In the genomic region with DNA sequence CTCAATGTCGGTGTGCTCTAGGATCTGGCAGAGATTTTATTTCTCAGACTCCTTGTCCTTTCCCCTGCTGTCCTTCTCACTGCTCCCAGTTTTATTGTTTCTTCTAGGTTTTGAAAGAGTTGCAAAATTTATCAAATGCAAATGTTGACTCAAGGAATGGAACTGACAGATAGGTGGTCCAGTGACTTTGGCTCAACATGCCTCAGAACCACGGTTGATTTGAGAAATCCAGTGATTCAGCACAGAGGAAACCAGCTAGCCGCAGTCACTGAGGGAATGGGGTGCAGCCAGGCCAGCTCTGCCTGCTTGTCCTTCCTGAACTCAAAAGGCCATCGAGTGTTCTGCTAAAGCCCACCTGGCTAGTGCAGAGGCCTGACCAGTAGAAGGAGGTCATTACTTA, we compare ENCODE assay signal across 16 cellular contexts.
DNase-seq lines count a peak whose midpoint lies in the region; TF ChIP-seq lines count a peak whose summit lies in the region.
"Had no signal": no experiment of that assay in that cellular context is flagged by ENCODE, and none has a peak within 500 bp of the region (broad histone marks: within the 10 kb centered on the region; RNA-seq: fewer than 3 reads in every experiment).

No MANE protein-coding gene starts in this region.

- H3K27ac Mint-ChIP-seq in progenitor cell of endocrine pancreas = peak overlapping the region; percentile 2
- H3K27ac Mint-ChIP-seq: CD8-positive, alpha-beta T cell; H9 had no signal

- H3K9me3 ChIP-seq in mammary epithelial cell (replicated peaks; ENCODE audit: insufficient read depth, low read length) (no peaks in the 10 kb centered on the region), right atrium auricular region (no peaks in the 10 kb centered on the region), prostate gland (no peaks in the 10 kb centered on the region)
- H3K9me3 ChIP-seq: A549, BE2C had no signal

- H3K4me3 ChIP-seq in epithelial cell of esophagus (ENCODE audit: low read length) = no peak overlapping the region
- H3K4me3 ChIP-seq in mammary epithelial cell (replicated peaks in 1 of 3; ENCODE audit: insufficient read depth in 1 of 3, low read depth in 2 of 3, low read length in 3 of 3) = no peak overlapping the region
- no peak overlapping the region for H3K4me3 ChIP-seq in right atrium auricular region
- H3K4me3 ChIP-seq in prostate gland = no peak overlapping the region
- H3K4me3 ChIP-seq: A549 had no signal

- intact Hi-C loops in mammary epithelial cell (cut with micrococcal nuclease) = no loop called here
- intact Hi-C loops in prostate gland (cut with DNase I) = no loop called here

- no peaks in the 10 kb centered on the region for H4K20me1 ChIP-seq in mammary epithelial cell (ENCODE audit: insufficient read depth, low read length)

- H3K9me3 Mint-ChIP-seq in progenitor cell of endocrine pancreas (ENCODE audit: low read depth) = peaks cover 7% of the 10 kb centered on the region
- H3K9me3 Mint-ChIP-seq: CD8-positive, alpha-beta T cell; H9 had no signal

- H3K4me1 ChIP-seq in mammary epithelial cell (ENCODE audit: insufficient read depth, low read length) (peaks cover 4% of the 10 kb centered on the region), right atrium auricular region (peaks cover 0 to 4% of the 10 kb centered on the region in 2 donors), prostate gland (replicated peaks) (no peaks in the 10 kb centered on the region)
- H3K4me1 ChIP-seq: A549, BE2C had no signal

- BruUV-seq in mammary epithelial cell (replicated peaks; lab: Mats Ljungman, UMichigan) = no TSS peak

- H3K36me3 ChIP-seq in mammary epithelial cell (ENCODE audit: insufficient read depth, low read length) (no peaks in the 10 kb centered on the region), right atrium auricular region (no peaks in the 10 kb centered on the region), prostate gland (no peaks in the 10 kb centered on the region)
- H3K36me3 ChIP-seq: BE2C had no signal

- H3K4me2 ChIP-seq in mammary epithelial cell (ENCODE audit: insufficient read depth, low read depth, low read length) = no peak overlapping the region
- H3K4me2 ChIP-seq: A549 had no signal

- dilution Hi-C loops in mammary epithelial cell (cut with HindIII; ENCODE audit: low sequenced_read_pairs) = no loop called here

- no peak overlapping the region for H2AFZ ChIP-seq in mammary epithelial cell (ENCODE audit: low read depth, low read length)

- in situ Hi-C loops in mammary epithelial cell (cut with MboI; ENCODE audit: low sequenced_read_pairs in 2 of 2) = no loop called here

- no peak for TF ChIP-seq POLR2A in prostate gland (IDR thresholded peaks at IDR 0.05)

- DNase-seq in M059J (ENCODE audit: low read depth) (peak; percentile 19), epithelial cell of esophagus (ENCODE audit: low read depth) (peak; percentile 58), progenitor cell of endocrine pancreas (ENCODE audit: low spot score, unreplicated experiment) (no peak), mammary epithelial cell (no peak), right atrium auricular region (ENCODE audit: low spot score) (no peak), prostate gland (ENCODE audit: low spot score) (no peak)
- DNase-seq: CD8-positive, alpha-beta T cell; COR-L47; DMS153; DMS79 treated with DMSO at 0.1 percent for 48 hours; GDM1; GOT3; H9 had no signal

- TF ChIP-seq CTCF in epithelial cell of esophagus (IDR thresholded peaks at IDR 0.05; ENCODE audit: insufficient read depth, low read depth, low read length, missing control alignments) = no peak
- TF ChIP-seq CTCF in progenitor cell of endocrine pancreas (IDR thresholded peaks at IDR 0.05; ENCODE audit: unreplicated experiment) = no peak
- TF ChIP-seq CTCF in mammary epithelial cell (conservative IDR thresholded peaks at IDR 0.05 in 1 of 2, IDR thresholded peaks at IDR 0.05 in 1 of 2; ENCODE audit: extremely low read depth in 1 of 2, insufficient read depth in 1 of 2, low read depth in 1 of 2, low read length in 2 of 2) = no peak
- TF ChIP-seq CTCF in right atrium auricular region (IDR thresholded peaks at IDR 0.05) = no peak
- no peak for TF ChIP-seq CTCF in prostate gland (IDR thresholded peaks at IDR 0.05)

- CTCF ChIA-PET in mammary epithelial cell (lab: Charles Lee; ENCODE audit: low non-redundant PET) = no interaction called here

- H3K27me3 Mint-ChIP-seq in progenitor cell of endocrine pancreas = no peaks in the 10 kb centered on the region

- H3K27ac ChIP-seq in mammary epithelial cell (ENCODE audit: insufficient read depth, low read depth, low read length) = no peak overlapping the region
- no peak overlapping the region for H3K27ac ChIP-seq in right atrium auricular region
- H3K27ac ChIP-seq in prostate gland = no peak overlapping the region
- H3K27ac ChIP-seq: A549, C4-2B had no signal

- WGBS in mammary epithelial cell (ENCODE audit: low coverage, missing lambda C conversion rate) = 82% methylated on average over 4 of the region's 4 CpGs
- WGBS in prostate gland = 66% methylated on average over 4 of the region's 4 CpGs

- no peak overlapping the region for H3K4me3 Mint-ChIP-seq in progenitor cell of endocrine pancreas (ENCODE audit: low read depth)
- H3K4me3 Mint-ChIP-seq: CD8-positive, alpha-beta T cell; H9 had no signal

- H3K36me3 Mint-ChIP-seq in progenitor cell of endocrine pancreas (ENCODE audit: insufficient read depth) = peaks cover 43% of the 10 kb centered on the region
- H3K36me3 Mint-ChIP-seq: CD8-positive, alpha-beta T cell had no signal

- peaks cover 30% of the 10 kb centered on the region for H3K4me1 Mint-ChIP-seq in progenitor cell of endocrine pancreas (ENCODE audit: low read depth)
- H3K4me1 Mint-ChIP-seq: H9 had no signal

- H3K9ac ChIP-seq in mammary epithelial cell (ENCODE audit: insufficient read depth, low read length) = no peak overlapping the region

- H3K79me2 ChIP-seq in mammary epithelial cell (ENCODE audit: insufficient read depth, low read length) = no peaks in the 10 kb centered on the region

- H3K27me3 ChIP-seq in mammary epithelial cell (ENCODE audit: insufficient read depth, low read length) (peaks cover 4% of the 10 kb centered on the region), right atrium auricular region (no peaks in the 10 kb centered on the region), prostate gland (replicated peaks; ENCODE audit: insufficient read depth) (no peaks in the 10 kb centered on the region)
- H3K27me3 ChIP-seq: BE2C had no signal

Comparison
In these comparisons a context has a peak if more than half of its experiments do, and no peak if none do; other contexts are left out.
1. DNase-seq: peak in M059J (single experiment) and epithelial cell of esophagus (single experiment); none in progenitor cell of endocrine pancreas (single experiment), mammary epithelial cell (single experiment), right atrium auricular region (single experiment) and prostate gland (single experiment).